Comparison of ENCODE assay signal across 13 cellular contexts in genomic region chr16:81492965-81493754, GRCh38. TPM values are rescaled to one million over a fixed set of nuclear protein-coding genes. Genes with fewer than 3 reads are reported as not detected.
DNase-seq lines count a peak whose midpoint lies in the region; ATAC-seq and TF ChIP-seq lines count a peak whose summit lies in the region.
"Had no signal": no experiment of that assay in that cellular context is flagged by ENCODE, and none has a peak within 500 bp of the region (broad histone marks: within the 10 kb centered on the region; RNA-seq: fewer than 3 reads in every experiment).

No MANE protein-coding gene starts in this region.

- no peaks in the 10 kb centered on the region for H3K9me3 ChIP-seq in CD4-positive, alpha-beta T cell (ENCODE audit: control insufficient read depth, low read length)
- H3K9me3 ChIP-seq in prostate gland: no peaks in the 10 kb centered on the region

- no peaks in the 10 kb centered on the region for H3K9me3 Mint-ChIP-seq in CD4-positive, alpha-beta T cell
- no peaks in the 10 kb centered on the region for H3K9me3 Mint-ChIP-seq in activated T-helper 17 cell treated with anti-CD3 and anti-CD28 coated beads, Interleukin-2, amount 50 U/mL, for 72 hours
- no peaks in the 10 kb centered on the region for H3K9me3 Mint-ChIP-seq in immature natural killer cell
- H3K9me3 Mint-ChIP-seq: activated naive CD8-positive, alpha-beta T cell treated with anti-CD3 and anti-CD28 coated beads for 36 hours; stimulated activated naive CD8-positive, alpha-beta T cell treated with anti-CD3 and anti-CD28 coated beads, Interleukin-15, amount 100 ng/mL, for 72 hours had no signal

- H3K27me3 ChIP-seq in CD4-positive, alpha-beta T cell (ENCODE audit: control insufficient read depth, insufficient read depth, low read length): no peaks in the 10 kb centered on the region
- H3K27me3 ChIP-seq in prostate gland (replicated peaks; ENCODE audit: insufficient read depth): no peaks in the 10 kb centered on the region

- CTCF ChIA-PET in CD4-positive, alpha-beta T cell (lab: Charles Lee): no interaction called here

- no peak for DNase-seq in CD4-positive, alpha-beta T cell
- DNase-seq in immature natural killer cell (no peak), prostate gland (ENCODE audit: low spot score) (peak; percentile 23), T-helper 1 cell (no peak)
- DNase-seq in activated effector memory CD4-positive, alpha-beta T cell treated with anti-CD3 and anti-CD28 coated beads, Interleukin-2, amount 50 U/mL, for 16 hours: no peak
- DNase-seq: KG1; NCI-H2227 treated with DMSO at 0.1 percent for 48 hours; stimulated activated naive CD8-positive, alpha-beta T cell treated with anti-CD3 and anti-CD28 coated beads, Interleukin-15, amount 100 ng/mL, for 72 hours had no signal

- POLR2A ChIA-PET in CD4-positive, alpha-beta T cell (lab: Charles Lee): interaction anchor here (0.6 kb wide), 1 partner anchor 15 kb away, joined by 3 read pairs; no protein-coding TSS in a partner anchor

- H3K4me3 ChIP-seq in prostate gland: no peak overlapping the region
- H3K4me3 ChIP-seq: SK-N-MC had no signal

- H3K4me3 Mint-ChIP-seq in CD4-positive, alpha-beta T cell: no peak overlapping the region
- no peak overlapping the region for H3K4me3 Mint-ChIP-seq in activated T-helper 17 cell treated with anti-CD3 and anti-CD28 coated beads, Interleukin-2, amount 50 U/mL, for 72 hours
- no peak overlapping the region for H3K4me3 Mint-ChIP-seq in immature natural killer cell
- H3K4me3 Mint-ChIP-seq: activated naive CD8-positive, alpha-beta T cell treated with anti-CD3 and anti-CD28 coated beads for 36 hours; stimulated activated naive CD8-positive, alpha-beta T cell treated with anti-CD3 and anti-CD28 coated beads, Interleukin-15, amount 100 ng/mL, for 72 hours had no signal

- H3K36me3 Mint-ChIP-seq in CD4-positive, alpha-beta T cell (ENCODE audit: low read depth): no peaks in the 10 kb centered on the region
- no peaks in the 10 kb centered on the region for H3K36me3 Mint-ChIP-seq in activated T-helper 17 cell treated with anti-CD3 and anti-CD28 coated beads, Interleukin-2, amount 50 U/mL, for 72 hours (ENCODE audit: low read depth)
- no peaks in the 10 kb centered on the region for H3K36me3 Mint-ChIP-seq in immature natural killer cell
- H3K36me3 Mint-ChIP-seq: activated naive CD8-positive, alpha-beta T cell treated with anti-CD3 and anti-CD28 coated beads for 36 hours had no signal

- 66% methylated on average over 29 of the region's 29 CpGs for WGBS in prostate gland

- H3K4me1 Mint-ChIP-seq in CD4-positive, alpha-beta T cell (ENCODE audit: low read depth): peaks cover 65% of the 10 kb centered on the region
- peaks cover 15% of the 10 kb centered on the region for H3K4me1 Mint-ChIP-seq in activated T-helper 17 cell treated with anti-CD3 and anti-CD28 coated beads, Interleukin-2, amount 50 U/mL, for 72 hours
- peaks cover 68 to 77% of the 10 kb centered on the region in 2 donors for H3K4me1 Mint-ChIP-seq in immature natural killer cell

- no peak for ATAC-seq in CD4-positive, alpha-beta T cell (ENCODE audit: poor library complexity)
- peak; percentile 10 for ATAC-seq in activated T-helper 17 cell treated with anti-CD3 and anti-CD28 coated beads, Interleukin-2, amount 50 U/mL, for 72 hours (replicated peaks)
- no peak for ATAC-seq in HG02885 (IDR thresholded peaks at IDR 0.05; ENCODE audit: poor library complexity, unreplicated experiment)
- ATAC-seq in GM18861 (IDR thresholded peaks at IDR 0.05; ENCODE audit: unreplicated experiment): no peak

- no peaks in the 10 kb centered on the region for H3K36me3 ChIP-seq in prostate gland

- TF ChIP-seq POLR2A in prostate gland (IDR thresholded peaks at IDR 0.05): no peak

- H3K27ac ChIP-seq in CD4-positive, alpha-beta T cell (ENCODE audit: low read depth, low read length): no peak overlapping the region
- peak overlapping the region; percentile 39 to 68 for H3K27ac ChIP-seq in prostate gland
- H3K27ac ChIP-seq: SK-N-MC had no signal

- TF ChIP-seq CTCF in CD4-positive, alpha-beta T cell (IDR thresholded peaks at IDR 0.05): no peak
- TF ChIP-seq CTCF in prostate gland (IDR thresholded peaks at IDR 0.05): no peak

- H3K4me1 ChIP-seq in prostate gland (replicated peaks): peaks cover 8% of the 10 kb centered on the region

- intact Hi-C loops in CD4-positive, alpha-beta T cell (cut with DNase I, micrococcal nuclease): loop anchor here in 1 of 2 experiments (10.0 kb wide), 1 partner anchor 48 kb away; the partner anchor contains the start of gene CMIP
- intact Hi-C loops in prostate gland (cut with DNase I): no loop called here

- peak overlapping the region; percentile 61 for H3K27ac Mint-ChIP-seq in CD4-positive, alpha-beta T cell
- peak overlapping the region; percentile 34 for H3K27ac Mint-ChIP-seq in activated T-helper 17 cell treated with anti-CD3 and anti-CD28 coated beads, Interleukin-2, amount 50 U/mL, for 72 hours
- H3K27ac Mint-ChIP-seq in immature natural killer cell: peak overlapping the region in 5 of 6 donors; percentile 8 to 90 (median 55)
- H3K27ac Mint-ChIP-seq: activated naive CD8-positive, alpha-beta T cell treated with anti-CD3 and anti-CD28 coated beads for 36 hours had no signal

- no peaks in the 10 kb centered on the region for H3K27me3 Mint-ChIP-seq in CD4-positive, alpha-beta T cell
- no peaks in the 10 kb centered on the region for H3K27me3 Mint-ChIP-seq in activated T-helper 17 cell treated with anti-CD3 and anti-CD28 coated beads, Interleukin-2, amount 50 U/mL, for 72 hours
- H3K27me3 Mint-ChIP-seq in immature natural killer cell (ENCODE audit: low read depth in 3 of 3): peaks cover 0 to 13% (median 4%) of the 10 kb centered on the region in 3 donors
- H3K27me3 Mint-ChIP-seq: activated naive CD8-positive, alpha-beta T cell treated with anti-CD3 and anti-CD28 coated beads for 36 hours; stimulated activated naive CD8-positive, alpha-beta T cell treated with anti-CD3 and anti-CD28 coated beads, Interleukin-15, amount 100 ng/mL, for 72 hours had no signal

RNA-seq across cellular contexts. Expression of gene CMIP, which starts 48.6 kb away (rescaled TPM):
- 10 to 100 TPM; 33.5 to 35.3 TPM for total RNA-seq in CD4-positive, alpha-beta T cell
- total RNA-seq in activated T-helper 17 cell treated with anti-CD3 and anti-CD28 coated beads, Interleukin-2, amount 50 U/mL, for 72 hours: 10 to 100 TPM; 28.5 to 57.5 TPM
- polyA plus RNA-seq in immature natural killer cell: 1 to 10 TPM in 1 of 3 donors, under 1 TPM in 1, not detected in 1; 0.53 to 1.7 TPM
- 10 to 100 TPM; 30.1 to 95.1 TPM for total RNA-seq in prostate gland
